In genomic region chr22:35792501-35792900, GRCh38 we compare ENCODE assay signal across 25 cellular contexts.
"Had no signal": no experiment of that assay in that cellular context is flagged by ENCODE, and none has a peak within 500 bp of the region (broad histone marks: within the 10 kb centered on the region; RNA-seq: fewer than 3 reads in every experiment).

No MANE protein-coding gene starts in this region.

- ATAC-seq: activated CD4-positive, CD25-positive, alpha-beta regulatory T cell treated with anti-CD3 and anti-CD28 coated beads, Interleukin-2, amount 50 U/mL, for 24 hours; activated CD8-positive, alpha-beta memory T cell treated with anti-CD3 and anti-CD28 coated beads, Interleukin-2, amount 10 ng/mL, durations not matched to agents 7 days and 5 days; activated CD8-positive, alpha-beta T cell treated with anti-CD3 and anti-CD28 coated beads for 36 hours; body of pancreas; heart left ventricle had no signal

- H3K36me3 Mint-ChIP-seq: activated CD8-positive, alpha-beta memory T cell treated with anti-CD3 and anti-CD28 coated beads, Interleukin-2, amount 10 ng/mL, durations not matched to agents 7 days and 5 days; activated naive CD4-positive, alpha-beta T cell treated with anti-CD3 and anti-CD28 coated beads, Interleukin-2, amount 50 U/mL, for 24 hours; memory B cell had no signal

- DNase-seq: activated CD4-positive, alpha-beta T cell treated with anti-CD3 and anti-CD28 coated beads, Interleukin-2, amount 10 ng/mL, durations not matched to agents 24 days and 14 days; activated CD8-positive, alpha-beta memory T cell treated with anti-CD3 and anti-CD28 coated beads, Interleukin-2, amount 10 ng/mL, durations not matched to agents 7 days and 5 days; activated CD8-positive, alpha-beta T cell treated with anti-CD3 and anti-CD28 coated beads for 36 hours; activated gamma-delta T cell treated with Interleukin-2 at 50 U/mL for 16 hours; activated T-cell treated with anti-CD3 and anti-CD28 coated beads for 4 hours; anterior cingulate cortex; central memory CD4-positive, alpha-beta T cell; effector memory CD4-positive, alpha-beta T cell; heart left ventricle; nucleus accumbens; posterior cingulate gyrus; retina; stimulated activated CD4-positive, alpha-beta T cell treated with anti-CD3 and anti-CD28 coated beads, Interleukin-12 subunit alpha, Interleukin-12 subunit beta, amount 100 ng/mL, for 4 hours; T1000; tibial artery had no signal

- H3K27ac ChIP-seq: body of pancreas, heart left ventricle, tibial artery had no signal

- H3K4me3 Mint-ChIP-seq: activated CD4-positive, alpha-beta T cell treated with anti-CD3 and anti-CD28 coated beads, Interleukin-2, amount 10 ng/mL, durations not matched to agents 24 days and 14 days; activated CD8-positive, alpha-beta memory T cell treated with anti-CD3 and anti-CD28 coated beads, Interleukin-2, amount 10 ng/mL, durations not matched to agents 7 days and 5 days; activated CD8-positive, alpha-beta T cell treated with anti-CD3 and anti-CD28 coated beads for 36 hours; activated naive CD4-positive, alpha-beta T cell treated with anti-CD3 and anti-CD28 coated beads, Interleukin-2, amount 50 U/mL, for 24 hours; memory B cell; stimulated activated naive CD8-positive, alpha-beta T cell treated with anti-CD3 and anti-CD28 coated beads, Interleukin-15, Interleukin-2, amounts not matched to agents 100 ng/mL and 50 ng/mL, for 24 hours; T-helper 1 cell treated with Interleukin-12 subunit alpha and Interleukin-12 subunit beta and Interleukin-4 antibody, amounts not matched to agents 30 μg/mL and 1 μg/mL, for 36 hours had no signal

- H3K9me3 ChIP-seq: body of pancreas, heart left ventricle, tibial artery had no signal

- H3K4me3 ChIP-seq: body of pancreas, heart left ventricle, tibial artery had no signal

- H3K27me3 Mint-ChIP-seq: activated CD8-positive, alpha-beta T cell treated with anti-CD3 and anti-CD28 coated beads for 36 hours; activated naive CD4-positive, alpha-beta T cell treated with anti-CD3 and anti-CD28 coated beads, Interleukin-2, amount 50 U/mL, for 24 hours had no signal

- H3K36me3 ChIP-seq: tibial artery had no signal

- H3K27ac Mint-ChIP-seq: activated CD4-positive, alpha-beta T cell treated with anti-CD3 and anti-CD28 coated beads, Interleukin-2, amount 10 ng/mL, durations not matched to agents 24 days and 14 days; activated CD8-positive, alpha-beta memory T cell treated with anti-CD3 and anti-CD28 coated beads, Interleukin-2, amount 10 ng/mL, durations not matched to agents 7 days and 5 days; activated CD8-positive, alpha-beta T cell treated with anti-CD3 and anti-CD28 coated beads for 36 hours; activated naive CD4-positive, alpha-beta T cell treated with anti-CD3 and anti-CD28 coated beads, Interleukin-2, amount 50 U/mL, for 24 hours; memory B cell; stimulated activated naive CD8-positive, alpha-beta T cell treated with anti-CD3 and anti-CD28 coated beads, Interleukin-15, Interleukin-2, amounts not matched to agents 100 ng/mL and 50 ng/mL, for 24 hours; T-helper 1 cell treated with Interleukin-12 subunit alpha and Interleukin-12 subunit beta and Interleukin-4 antibody, amounts not matched to agents 30 μg/mL and 1 μg/mL, for 36 hours had no signal

- H3K27me3 ChIP-seq: body of pancreas, heart left ventricle, tibial artery had no signal

- H3K4me1 Mint-ChIP-seq: activated naive CD4-positive, alpha-beta T cell treated with anti-CD3 and anti-CD28 coated beads, Interleukin-2, amount 50 U/mL, for 24 hours; memory B cell had no signal

- H3K9me3 Mint-ChIP-seq: activated CD4-positive, alpha-beta T cell treated with anti-CD3 and anti-CD28 coated beads, Interleukin-2, amount 10 ng/mL, durations not matched to agents 24 days and 14 days; activated CD8-positive, alpha-beta T cell treated with anti-CD3 and anti-CD28 coated beads for 36 hours; activated naive CD4-positive, alpha-beta T cell treated with anti-CD3 and anti-CD28 coated beads, Interleukin-2, amount 50 U/mL, for 24 hours; memory B cell; stimulated activated naive CD8-positive, alpha-beta T cell treated with anti-CD3 and anti-CD28 coated beads, Interleukin-15, Interleukin-2, amounts not matched to agents 100 ng/mL and 50 ng/mL, for 24 hours; T-helper 1 cell treated with Interleukin-12 subunit alpha and Interleukin-12 subunit beta and Interleukin-4 antibody, amounts not matched to agents 30 μg/mL and 1 μg/mL, for 36 hours had no signal

- H3K4me1 ChIP-seq: body of pancreas had no signal

- FAIRE-seq: colon, endothelial cell of umbilical vein, islet of Langerhans, urothelium cell line had no signal
